ENCODE assay signal across 10 cellular contexts in the genomic region with DNA sequence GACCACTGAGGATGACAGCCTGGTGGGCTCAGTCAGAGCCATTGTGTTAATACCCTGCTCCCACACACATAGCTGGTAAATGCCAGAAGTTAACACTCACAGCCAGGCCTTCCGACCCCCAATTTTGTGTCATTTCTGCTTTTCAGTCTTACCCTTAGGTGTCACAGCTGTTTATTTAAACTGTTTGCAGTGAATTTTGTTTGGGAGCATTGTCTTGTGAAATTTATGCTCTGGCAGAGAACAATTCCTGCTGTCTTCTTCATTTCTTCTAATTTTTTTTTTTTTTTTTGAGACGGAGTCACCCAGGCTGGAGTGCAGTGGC. TPM values are rescaled to one million over a fixed set of nuclear protein-coding genes. Genes with fewer than 3 reads are reported as not detected.
DNase-seq lines count a peak whose midpoint lies in the region; ATAC-seq and TF ChIP-seq lines count a peak whose summit lies in the region.
"Had no signal": no experiment of that assay in that cellular context is flagged by ENCODE, and none has a peak within 500 bp of the region (broad histone marks: within the 10 kb centered on the region; RNA-seq: fewer than 3 reads in every experiment).

No MANE protein-coding gene starts in this region.

- peak overlapping the region; percentile 95 for H3K4me2 ChIP-seq in OCI-LY3 (ENCODE audit: low read length)

- no peak for DNase-seq in activated CD4-positive, alpha-beta T cell treated with anti-CD3 and anti-CD28 coated beads, Interleukin-2, amount 10 ng/mL, durations not matched to agents 7 days and 5 days
- no peak for DNase-seq in activated CD4-positive, alpha-beta T cell treated with anti-CD3 and anti-CD28 coated beads, Interleukin-2, amount 50 U/mL, for 1 hour
- DNase-seq in effector memory CD8-positive, alpha-beta T cell, result no peak
- DNase-seq in stimulated activated naive B cell treated with anti-CD40 and anti-IgM and Interleukin-4, amounts not matched to agents 10 μg/mL and 1 μg/mL and 100 μg/mL, for 72 hours, result no peak
- no peak for DNase-seq in aorta
- DNase-seq in stimulated activated CD4-positive, alpha-beta T cell treated with anti-CD3 and anti-CD28 coated beads, Interleukin-15, amount 100 ng/mL, for 24 hours, result no peak
- DNase-seq: cortex of kidney had no signal

- H3K4me1 ChIP-seq in OCI-LY3 (ENCODE audit: low read length), result peaks cover 58% of the 10 kb centered on the region
- H3K4me1 ChIP-seq in aorta (ENCODE audit: control insufficient read depth in 1 of 2, insufficient read depth in 2 of 2, low read length in 2 of 2), result peaks cover 0 to 4% of the 10 kb centered on the region in 2 donors

- no peaks in the 10 kb centered on the region for H3K27me3 Mint-ChIP-seq in activated CD4-positive, alpha-beta T cell treated with anti-CD3 and anti-CD28 coated beads, Interleukin-2, amount 10 ng/mL, durations not matched to agents 7 days and 5 days
- H3K27me3 Mint-ChIP-seq in effector memory CD8-positive, alpha-beta T cell, result no peaks in the 10 kb centered on the region
- H3K27me3 Mint-ChIP-seq in stimulated activated naive B cell treated with anti-CD40 and anti-IgM and Interleukin-4, amounts not matched to agents 10 μg/mL and 1 μg/mL and 100 μg/mL, for 72 hours, result no peaks in the 10 kb centered on the region

- H3K9me3 Mint-ChIP-seq in activated CD4-positive, alpha-beta T cell treated with anti-CD3 and anti-CD28 coated beads, Interleukin-2, amount 10 ng/mL, durations not matched to agents 7 days and 5 days, result peaks cover 6% of the 10 kb centered on the region
- no peaks in the 10 kb centered on the region for H3K9me3 Mint-ChIP-seq in effector memory CD8-positive, alpha-beta T cell
- no peaks in the 10 kb centered on the region for H3K9me3 Mint-ChIP-seq in stimulated activated naive B cell treated with anti-CD40 and anti-IgM and Interleukin-4, amounts not matched to agents 10 μg/mL and 1 μg/mL and 100 μg/mL, for 72 hours

- H3K27ac ChIP-seq in OCI-LY3 (ENCODE audit: low read length), result peak overlapping the region; percentile 86
- H3K27ac ChIP-seq in aorta (ENCODE audit: low read depth in 1 of 2, low read length in 2 of 2), result no peak overlapping the region

- peaks cover 87% of the 10 kb centered on the region for H3K4me1 Mint-ChIP-seq in activated CD4-positive, alpha-beta T cell treated with anti-CD3 and anti-CD28 coated beads, Interleukin-2, amount 10 ng/mL, durations not matched to agents 7 days and 5 days
- peaks cover 62 to 78% of the 10 kb centered on the region in 2 donors for H3K4me1 Mint-ChIP-seq in effector memory CD8-positive, alpha-beta T cell (ENCODE audit: low read depth in 2 of 2)
- H3K4me1 Mint-ChIP-seq in stimulated activated naive B cell treated with anti-CD40 and anti-IgM and Interleukin-4, amounts not matched to agents 10 μg/mL and 1 μg/mL and 100 μg/mL, for 72 hours, result peaks cover 46 to 81% of the 10 kb centered on the region in 2 donors

- H3K9me3 ChIP-seq in OCI-LY3 (ENCODE audit: insufficient read depth, low read length), result no peaks in the 10 kb centered on the region
- H3K9me3 ChIP-seq in aorta (ENCODE audit: control insufficient read depth, low read length), result no peaks in the 10 kb centered on the region

- CTCF ChIA-PET in activated CD4-positive, alpha-beta T cell treated with anti-CD3 and anti-CD28 coated beads, Interleukin-2, amount 10 ng/mL, durations not matched to agents 7 days and 5 days (lab: Charles Lee), result interaction anchor here (0.6 to 3.9 kb wide), 7 partner anchors 10 to 102 kb away, joined by 3 to 13 read pairs (median 4); a partner anchor contains a TSS

- intact Hi-C loops in aorta (cut with DNase I), result no loop called here

- peak overlapping the region; percentile 56; the same call in 1 of the 2 replicates for H3K9ac ChIP-seq in OCI-LY3 (ENCODE audit: low read length)

- peaks cover 29% of the 10 kb centered on the region for H3K36me3 Mint-ChIP-seq in activated CD4-positive, alpha-beta T cell treated with anti-CD3 and anti-CD28 coated beads, Interleukin-2, amount 10 ng/mL, durations not matched to agents 7 days and 5 days (ENCODE audit: low read depth)
- H3K36me3 Mint-ChIP-seq in effector memory CD8-positive, alpha-beta T cell (ENCODE audit: insufficient read depth), result peaks cover 37% of the 10 kb centered on the region
- H3K36me3 Mint-ChIP-seq in stimulated activated naive B cell treated with anti-CD40 and anti-IgM and Interleukin-4, amounts not matched to agents 10 μg/mL and 1 μg/mL and 100 μg/mL, for 72 hours, result peaks cover 14 to 20% of the 10 kb centered on the region in 2 donors

- POLR2A ChIA-PET in activated CD4-positive, alpha-beta T cell treated with anti-CD3 and anti-CD28 coated beads, Interleukin-2, amount 10 ng/mL, durations not matched to agents 7 days and 5 days (lab: Charles Lee), result interaction anchor here (0.7 kb wide), 1 partner anchor 9 kb away, joined by 5 read pairs; no protein-coding TSS in a partner anchor

- TF ChIP-seq CTCF in OCI-LY3 (IDR thresholded peaks at IDR 0.05; ENCODE audit: low read depth, low read length), result no peak

- H3K4me3 ChIP-seq in OCI-LY3 (ENCODE audit: low read length) (peak overlapping the region; percentile 74), aorta (ENCODE audit: low read length in 2 of 2) (no peak overlapping the region)
- H3K4me3 ChIP-seq: lung had no signal

- peaks cover 14% of the 10 kb centered on the region for H3K36me3 ChIP-seq in OCI-LY3 (replicated peaks; ENCODE audit: low read depth, low read length)
- H3K36me3 ChIP-seq in aorta (ENCODE audit: control insufficient read depth in 1 of 2, insufficient read depth in 2 of 2, low read length in 1 of 2), result no peaks in the 10 kb centered on the region

- no peak for ATAC-seq in effector memory CD8-positive, alpha-beta T cell (replicated peaks)
- ATAC-seq in stimulated activated naive B cell treated with anti-CD40 and anti-IgM and Interleukin-4, amounts not matched to agents 10 μg/mL and 1 μg/mL and 100 μg/mL, for 72 hours (replicated peaks), result peak; percentile 31 to 44
- ATAC-seq in GM21515 (IDR thresholded peaks at IDR 0.05; ENCODE audit: unreplicated experiment) (no peak), aorta (ENCODE audit: low FRiP score) (no peak)

- H3K27me3 ChIP-seq in OCI-LY3 (ENCODE audit: low read depth, low read length) (peaks cover 3% of the 10 kb centered on the region; the same call in 1 of the 2 replicates), aorta (ENCODE audit: control insufficient read depth in 1 of 2, insufficient read depth in 2 of 2, low read length in 1 of 2) (no peaks in the 10 kb centered on the region)

- peaks cover 36% of the 10 kb centered on the region for H4K20me1 ChIP-seq in OCI-LY3 (ENCODE audit: insufficient read depth, low read length)

- WGBS in aorta, 2 donors, result 47 to 95% methylated on average over 1 to 2 of the region's 2 CpGs

- no peak overlapping the region for H2AFZ ChIP-seq in OCI-LY3 (ENCODE audit: low read depth, low read length)

- peak overlapping the region; percentile 65 for H3K4me3 Mint-ChIP-seq in activated CD4-positive, alpha-beta T cell treated with anti-CD3 and anti-CD28 coated beads, Interleukin-2, amount 10 ng/mL, durations not matched to agents 7 days and 5 days
- peak overlapping the region; percentile 79 to 84 for H3K4me3 Mint-ChIP-seq in effector memory CD8-positive, alpha-beta T cell
- H3K4me3 Mint-ChIP-seq in stimulated activated naive B cell treated with anti-CD40 and anti-IgM and Interleukin-4, amounts not matched to agents 10 μg/mL and 1 μg/mL and 100 μg/mL, for 72 hours, result peak overlapping the region; percentile 79 to 81

- H3K79me2 ChIP-seq in OCI-LY3 (ENCODE audit: low read length), result peaks cover 33% of the 10 kb centered on the region

- H3K27ac Mint-ChIP-seq in activated CD4-positive, alpha-beta T cell treated with anti-CD3 and anti-CD28 coated beads, Interleukin-2, amount 10 ng/mL, durations not matched to agents 7 days and 5 days, result peak overlapping the region; percentile 94
- H3K27ac Mint-ChIP-seq in effector memory CD8-positive, alpha-beta T cell, result peak overlapping the region; percentile 91 to 92
- peak overlapping the region; percentile 98 for H3K27ac Mint-ChIP-seq in stimulated activated naive B cell treated with anti-CD40 and anti-IgM and Interleukin-4, amounts not matched to agents 10 μg/mL and 1 μg/mL and 100 μg/mL, for 72 hours

RNA-seq across cellular contexts. Expression of a gene that starts 8.2 kb away (rescaled TPM):
- total RNA-seq in activated CD4-positive, alpha-beta T cell treated with anti-CD3 and anti-CD28 coated beads, Interleukin-2, amount 10 ng/mL, durations not matched to agents 7 days and 5 days, result 10 to 100 TPM; 58.9 to 62.2 TPM
- 10 to 100 TPM; 32.8 to 54.0 TPM for total RNA-seq in aorta
- polyA plus RNA-seq in aorta, result 10 to 100 TPM in 1 of 2 donors, 1 to 10 TPM in 1; 4.4 to 13.3 TPM

Comparison
In these comparisons a context has a peak if more than half of its experiments do, and no peak if none do; other contexts are left out.
1. ATAC-seq: peak in stimulated activated naive B cell treated with anti-CD40 and anti-IgM and Interleukin-4, amounts not matched to agents 10 μg/mL and 1 μg/mL and 100 μg/mL, for 72 hours (2 of 2); none in effector memory CD8-positive, alpha-beta T cell (single experiment), GM21515 (single experiment) and aorta (single experiment).
2. Peak in every context shown above with its lines, with median percentiles within 50 percentile points of each other: H3K27ac Mint-ChIP-seq and H3K4me3 Mint-ChIP-seq.